In the genomic region with DNA sequence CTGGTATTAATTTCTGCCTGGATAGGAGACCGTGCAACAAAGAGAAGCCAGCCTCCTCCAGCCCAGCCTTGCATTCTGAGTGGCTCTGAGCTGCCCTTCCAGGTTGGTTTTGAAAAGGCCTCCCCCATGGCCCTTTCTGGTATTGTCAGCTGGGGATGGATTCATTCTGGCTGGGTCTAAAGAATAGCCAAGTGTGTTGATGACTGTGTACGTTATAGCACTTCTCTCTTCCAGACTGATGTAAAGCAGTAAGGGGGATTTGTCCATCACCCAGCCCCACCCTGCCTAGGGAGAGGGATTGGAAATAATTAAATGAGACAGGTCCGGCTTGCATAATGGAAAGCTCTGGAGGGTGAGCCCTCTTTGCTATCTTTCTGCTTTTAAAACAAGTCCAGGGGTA, we compare ENCODE assay signal across 13 cellular contexts.
"Had no signal": no experiment of that assay in that cellular context is flagged by ENCODE, and none has a peak within 500 bp of the region (broad histone marks: within the 10 kb centered on the region; RNA-seq: fewer than 3 reads in every experiment).

No MANE protein-coding gene starts in this region.

- H3K36me3 ChIP-seq: right atrium auricular region had no signal

- DNase-seq: activated CD4-positive, alpha-beta T cell treated with anti-CD3 and anti-CD28 coated beads, Interleukin-2, amount 10 ng/mL, durations not matched to agents 7 days and 5 days; activated CD4-positive, CD25-positive, alpha-beta regulatory T cell; activated CD8-positive, alpha-beta memory T cell treated with anti-CD3 and anti-CD28 coated beads for 24 hours; activated naive CD4-positive, alpha-beta T cell treated with anti-CD3 and anti-CD28 coated beads for 36 hours; activated naive CD8-positive, alpha-beta T cell treated with anti-CD3 and anti-CD28 coated beads, Interleukin-2, amount 50 U/mL, for 24 hours; left lung; mammary epithelial cell; naive B cell; small intestine; stimulated activated CD4-positive, alpha-beta T cell treated with anti-CD3 and anti-CD28 coated beads, Interleukin-4, amount 100 ng/mL, for 24 hours; stimulated activated naive CD4-positive, alpha-beta T cell had no signal

- H3K4me3 ChIP-seq: ascending aorta, left lung, right atrium auricular region had no signal

- H3K27ac ChIP-seq: ascending aorta, left lung had no signal

- H3K9me3 ChIP-seq: ascending aorta, left lung, right atrium auricular region had no signal

- H3K27me3 ChIP-seq: ascending aorta, left lung, right atrium auricular region had no signal

- H3K4me1 ChIP-seq: ascending aorta had no signal
